In genomic region chr12:27324452-27324999, GRCh38 we compare ENCODE assay signal across 14 cellular contexts.
"Had no signal": no experiment of that assay in that cellular context is flagged by ENCODE, and none has a peak within 500 bp of the region (broad histone marks: within the 10 kb centered on the region; RNA-seq: fewer than 3 reads in every experiment).

No MANE protein-coding gene starts in this region.

- H3K4me3 ChIP-seq: suprapubic skin had no signal

- H3K9me3 ChIP-seq: suprapubic skin had no signal

- H3K27ac Mint-ChIP-seq: activated CD4-positive, alpha-beta T cell treated with anti-CD3 and anti-CD28 coated beads, Interleukin-2, amount 10 ng/mL, durations not matched to agents 7 days and 5 days; activated naive CD8-positive, alpha-beta T cell treated with anti-CD3 and anti-CD28 coated beads, Interleukin-2, amount 10 ng/mL, durations not matched to agents 7 days and 5 days; activated T-helper 1 cell treated with anti-CD3 and anti-CD28 coated beads, Interleukin-12 subunit alpha, Interleukin-12 subunit beta, Interleukin-2, Interleukin-4 antibody, amounts not matched to agents 30 ng/mL and 10 ng/mL and 1 ng/mL, durations not matched to agents 14 hours and 24 hours and 36 hours; nephron had no signal

- ATAC-seq: right cardiac atrium; stimulated activated naive CD8-positive, alpha-beta T cell treated with anti-CD3 and anti-CD28 coated beads, Interleukin-15, Interleukin-2, amounts not matched to agents 100 U/mL and 50 U/mL, for 24 hours had no signal

- H3K9me3 Mint-ChIP-seq: activated CD4-positive, alpha-beta T cell treated with anti-CD3 and anti-CD28 coated beads, Interleukin-2, amount 10 ng/mL, durations not matched to agents 7 days and 5 days; activated naive CD8-positive, alpha-beta T cell treated with anti-CD3 and anti-CD28 coated beads, Interleukin-2, amount 10 ng/mL, durations not matched to agents 7 days and 5 days; activated T-helper 1 cell treated with anti-CD3 and anti-CD28 coated beads, Interleukin-12 subunit alpha, Interleukin-12 subunit beta, Interleukin-2, Interleukin-4 antibody, amounts not matched to agents 30 ng/mL and 10 ng/mL and 1 ng/mL, durations not matched to agents 14 hours and 24 hours and 36 hours; nephron had no signal

- H3K27me3 Mint-ChIP-seq: activated CD4-positive, alpha-beta T cell treated with anti-CD3 and anti-CD28 coated beads, Interleukin-2, amount 10 ng/mL, durations not matched to agents 7 days and 5 days; activated naive CD8-positive, alpha-beta T cell treated with anti-CD3 and anti-CD28 coated beads, Interleukin-2, amount 10 ng/mL, durations not matched to agents 7 days and 5 days had no signal

- H3K4me3 Mint-ChIP-seq: activated CD4-positive, alpha-beta T cell treated with anti-CD3 and anti-CD28 coated beads, Interleukin-2, amount 10 ng/mL, durations not matched to agents 7 days and 5 days; activated naive CD8-positive, alpha-beta T cell treated with anti-CD3 and anti-CD28 coated beads, Interleukin-2, amount 10 ng/mL, durations not matched to agents 7 days and 5 days; activated T-helper 1 cell treated with anti-CD3 and anti-CD28 coated beads, Interleukin-12 subunit alpha, Interleukin-12 subunit beta, Interleukin-2, Interleukin-4 antibody, amounts not matched to agents 30 ng/mL and 10 ng/mL and 1 ng/mL, durations not matched to agents 14 hours and 24 hours and 36 hours; nephron had no signal

- H3K4me1 Mint-ChIP-seq: activated CD4-positive, alpha-beta T cell treated with anti-CD3 and anti-CD28 coated beads, Interleukin-2, amount 10 ng/mL, durations not matched to agents 7 days and 5 days; nephron had no signal

- H3K4me1 ChIP-seq: suprapubic skin had no signal

- H3K27me3 ChIP-seq: suprapubic skin had no signal

- DNase-seq: activated CD4-positive, alpha-beta T cell treated with anti-CD3 and anti-CD28 coated beads, Interleukin-2, amount 10 ng/mL, durations not matched to agents 7 days and 5 days; activated naive CD4-positive, alpha-beta T cell; activated naive CD8-positive, alpha-beta T cell treated with anti-CD3 and anti-CD28 coated beads, Interleukin-2, amount 10 ng/mL, durations not matched to agents 7 days and 5 days; foreskin fibroblast; glutamatergic neuron; hypothalamus; kidney glomerular epithelial cell; nucleus accumbens; right cardiac atrium; stimulated activated naive CD8-positive, alpha-beta T cell treated with anti-CD3 and anti-CD28 coated beads, Interleukin-15, Interleukin-2, amounts not matched to agents 100 U/mL and 50 U/mL, for 24 hours; trophoblast cell had no signal

- H3K27ac ChIP-seq: suprapubic skin had no signal
